8 cellular contexts compared by ENCODE assay signal in genomic region chr12:6944381-6945186, GRCh38. TPM values are rescaled to one million over a fixed set of nuclear protein-coding genes. Genes with fewer than 3 reads are reported as not detected.
A peak's percentile ranks its signal among the peaks of the same experiment; 100 is the strongest.
DNase-seq lines count a peak whose midpoint lies in the region; ATAC-seq and TF ChIP-seq lines count a peak whose summit lies in the region.

No MANE protein-coding gene starts in this region.

- DNase-seq in DMS79 (lab: John Stamatoyannopoulos, UW): peak; percentile 97
- peak; percentile 94 for DNase-seq in RPMI8226
- DNase-seq in activated T-helper 9 cell treated with anti-CD3 and anti-CD28 coated beads, Interleukin-2, amount 50 U/mL, for 16 hours (ENCODE audit: low read depth): peak; percentile 77
- peak; percentile 94 for DNase-seq in fibroblast of peridontal ligament (ENCODE audit: extremely low read depth)
- DNase-seq in natural killer cell: peak; percentile 83
- DNase-seq in stimulated activated naive CD8-positive, alpha-beta T cell treated with anti-CD3 and anti-CD28 coated beads, Interleukin-15, Interleukin-2, amounts not matched to agents 100 U/mL and 50 U/mL, for 24 hours: peak; percentile 89

- no peaks in the 10 kb centered on the region for H3K9me3 Mint-ChIP-seq in natural killer cell

- H3K4me3 Mint-ChIP-seq in natural killer cell: peak overlapping the region; percentile 82

- intact Hi-C loops in natural killer cell (cut with micrococcal nuclease): loop anchor here (1.0 to 2.0 kb wide), 3 partner anchors 15 to 21 kb away; no protein-coding TSS in a partner anchor

- peak; percentile 36 for ATAC-seq in GM21786 (IDR thresholded peaks at IDR 0.05; ENCODE audit: unreplicated experiment)
- peak; percentile 51 to 73 (median 53) for ATAC-seq in natural killer cell
- peak; percentile 57 for ATAC-seq in stimulated activated naive CD8-positive, alpha-beta T cell treated with anti-CD3 and anti-CD28 coated beads, Interleukin-15, Interleukin-2, amounts not matched to agents 100 U/mL and 50 U/mL, for 24 hours

- TF ChIP-seq CTCF in LNCAP (IDR thresholded peaks at IDR 0.05) (peak; percentile 84), natural killer cell (IDR thresholded peaks at IDR 0.05) (peak; percentile 90)

- H3K4me1 Mint-ChIP-seq in natural killer cell: peaks cover 61 to 69% of the 10 kb centered on the region in 2 donors

- no peaks in the 10 kb centered on the region for H3K27me3 Mint-ChIP-seq in natural killer cell (ENCODE audit: low read depth in 2 of 2)

- peak overlapping the region; percentile 98 to 99 for H3K27ac Mint-ChIP-seq in natural killer cell

- H3K36me3 Mint-ChIP-seq in natural killer cell: no peaks in the 10 kb centered on the region

RNA-seq across cellular contexts. Expression of gene C12orf57, which starts 0.8 kb away (rescaled TPM):
- 100 to 1,000 TPM; 125 to 157 (median 126) TPM for total RNA-seq in natural killer cell

RNA-seq across cellular contexts. Expression of gene RNU7-1, which starts 1.0 kb away (rescaled TPM):
- not detected for total RNA-seq in natural killer cell

RNA-seq across cellular contexts. Expression of gene PTPN6, which starts 6.6 kb away (rescaled TPM):
- 100 to 1,000 TPM; 279 to 357 (median 312) TPM for total RNA-seq in natural killer cell

RNA-seq across cellular contexts. Expression of gene ATN1, which starts 16.8 kb away (rescaled TPM):
- total RNA-seq in natural killer cell: 10 to 100 TPM; 29.3 to 34.0 (median 31.9) TPM

RNA-seq across cellular contexts. Expression of gene PHB2, which starts 25.9 kb away (rescaled TPM):
- total RNA-seq in natural killer cell: 100 to 1,000 TPM; 123 to 133 (median 127) TPM

Comparison
In these comparisons a context has a peak if more than half of its experiments do, and no peak if none do; other contexts are left out.
1. Peak in every context shown above with its lines: DNase-seq and ATAC-seq.